Comparison of ENCODE assay signal across 29 cellular contexts in the genomic region with DNA sequence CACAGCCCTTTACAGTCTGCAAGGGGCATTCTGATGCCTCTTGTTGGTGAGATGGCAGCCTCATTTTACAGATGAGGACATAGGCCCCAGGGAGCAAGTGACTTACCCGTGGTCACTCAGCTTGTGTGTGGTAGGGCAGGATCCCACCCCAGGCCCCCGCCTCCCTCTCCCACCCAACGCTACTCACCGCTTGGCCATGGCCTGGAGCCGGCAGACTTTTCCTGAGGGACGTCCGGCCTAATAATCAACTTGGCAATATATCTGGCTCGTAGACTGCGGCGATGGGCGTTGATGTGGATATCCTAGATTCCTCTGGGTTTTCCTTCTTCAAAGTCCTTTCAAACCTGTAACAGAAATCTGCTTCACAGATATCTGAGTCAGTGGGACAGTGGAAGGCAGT. TPM values are rescaled to one million over a fixed set of nuclear protein-coding genes. Genes with fewer than 3 reads are reported as not detected.
"Had no signal": no experiment of that assay in that cellular context is flagged by ENCODE, and none has a peak within 500 bp of the region (broad histone marks: within the 10 kb centered on the region; RNA-seq: fewer than 3 reads in every experiment).

No MANE protein-coding gene starts in this region.

- H3K9me3 ChIP-seq: adrenal gland, body of pancreas, gastrocnemius medialis had no signal

- DNase-seq: activated CD4-positive, alpha-beta memory T cell treated with anti-CD3 and anti-CD28 coated beads for 36 hours; activated CD4-positive, alpha-beta T cell treated with anti-CD3 and anti-CD28 coated beads for 36 hours; activated CD4-positive, alpha-beta T cell treated with anti-CD3 and anti-CD28 coated beads, Interleukin-2, amount 10 ng/mL, durations not matched to agents 24 days and 14 days; activated CD4-positive, CD25-positive, alpha-beta regulatory T cell; activated CD4-positive, CD25-positive, alpha-beta regulatory T cell treated with anti-CD3 and anti-CD28 coated beads, Interleukin-2, amount 50 U/mL, for 72 hours; activated CD8-positive, alpha-beta memory T cell treated with anti-CD3 and anti-CD28 coated beads, Interleukin-2, amount 10 ng/mL, durations not matched to agents 7 days and 5 days; activated CD8-positive, alpha-beta memory T cell treated with anti-CD3 and anti-CD28 coated beads, Interleukin-2, amount 50 U/mL, for 4 hours; activated CD8-positive, alpha-beta T cell treated with anti-CD3 and anti-CD28 coated beads, Interleukin-2, amount 10 ng/mL, durations not matched to agents 7 days and 5 days; activated effector memory CD4-positive, alpha-beta T cell treated with anti-CD3 and anti-CD28 coated beads, Interleukin-2, amount 50 U/mL, for 16 hours; activated naive CD4-positive, alpha-beta T cell treated with anti-CD3 and anti-CD28 coated beads for 36 hours; activated naive CD8-positive, alpha-beta T cell treated with anti-CD3 and anti-CD28 coated beads for 36 hours; activated naive CD8-positive, alpha-beta T cell treated with anti-CD3 and anti-CD28 coated beads, Interleukin-2, amount 50 U/mL, for 24 hours; activated T-cell treated with anti-CD3 and anti-CD28 coated beads, Interleukin-2, amount 50 U/mL, for 1 hour; activated T-cell treated with anti-CD3 and anti-CD28 coated beads, Interleukin-2, amount 50 U/mL, for 48 hours; adrenal gland; amygdala; body of pancreas; central memory CD4-positive, alpha-beta T cell; cerebellar nuclear complex; dorsolateral prefrontal cortex; effector memory CD4-positive, alpha-beta T cell; erythroblast; foreskin keratinocyte; gastrocnemius medialis; glutamatergic neuron; T-helper 2 cell had no signal

- H3K36me3 ChIP-seq: adrenal gland, esophagus muscularis mucosa, gastrocnemius medialis had no signal

- H3K27me3 ChIP-seq: adrenal gland, body of pancreas, foreskin keratinocyte had no signal

- H3K4me1 ChIP-seq: adrenal gland, body of pancreas, esophagus muscularis mucosa, foreskin keratinocyte, gastrocnemius medialis had no signal

- H3K4me3 ChIP-seq: adrenal gland, body of pancreas, coronary artery, dorsolateral prefrontal cortex, esophagus muscularis mucosa, gastrocnemius medialis had no signal

- H3K27ac ChIP-seq: adrenal gland, body of pancreas, coronary artery, dorsolateral prefrontal cortex, esophagus muscularis mucosa, foreskin keratinocyte, gastrocnemius medialis had no signal

- ATAC-seq: activated CD4-positive, alpha-beta T cell treated with anti-CD3 and anti-CD28 coated beads for 36 hours; activated CD8-positive, alpha-beta memory T cell treated with anti-CD3 and anti-CD28 coated beads, Interleukin-2, amount 10 ng/mL, durations not matched to agents 7 days and 5 days; activated CD8-positive, alpha-beta T cell treated with anti-CD3 and anti-CD28 coated beads, Interleukin-2, amount 10 ng/mL, durations not matched to agents 7 days and 5 days; activated naive CD8-positive, alpha-beta T cell treated with anti-CD3 and anti-CD28 coated beads, Interleukin-2, amount 50 U/mL, for 24 hours; body of pancreas; foreskin keratinocyte; gastrocnemius medialis had no signal

RNA-seq across cellular contexts. Expression of gene ARHGAP8, which starts 57.1 kb away (rescaled TPM):
- total RNA-seq: gastrocnemius medialis had no signal
- polyA plus RNA-seq: aorta had no signal
